1 cellular context compared by ENCODE assay signal in the genomic region with DNA sequence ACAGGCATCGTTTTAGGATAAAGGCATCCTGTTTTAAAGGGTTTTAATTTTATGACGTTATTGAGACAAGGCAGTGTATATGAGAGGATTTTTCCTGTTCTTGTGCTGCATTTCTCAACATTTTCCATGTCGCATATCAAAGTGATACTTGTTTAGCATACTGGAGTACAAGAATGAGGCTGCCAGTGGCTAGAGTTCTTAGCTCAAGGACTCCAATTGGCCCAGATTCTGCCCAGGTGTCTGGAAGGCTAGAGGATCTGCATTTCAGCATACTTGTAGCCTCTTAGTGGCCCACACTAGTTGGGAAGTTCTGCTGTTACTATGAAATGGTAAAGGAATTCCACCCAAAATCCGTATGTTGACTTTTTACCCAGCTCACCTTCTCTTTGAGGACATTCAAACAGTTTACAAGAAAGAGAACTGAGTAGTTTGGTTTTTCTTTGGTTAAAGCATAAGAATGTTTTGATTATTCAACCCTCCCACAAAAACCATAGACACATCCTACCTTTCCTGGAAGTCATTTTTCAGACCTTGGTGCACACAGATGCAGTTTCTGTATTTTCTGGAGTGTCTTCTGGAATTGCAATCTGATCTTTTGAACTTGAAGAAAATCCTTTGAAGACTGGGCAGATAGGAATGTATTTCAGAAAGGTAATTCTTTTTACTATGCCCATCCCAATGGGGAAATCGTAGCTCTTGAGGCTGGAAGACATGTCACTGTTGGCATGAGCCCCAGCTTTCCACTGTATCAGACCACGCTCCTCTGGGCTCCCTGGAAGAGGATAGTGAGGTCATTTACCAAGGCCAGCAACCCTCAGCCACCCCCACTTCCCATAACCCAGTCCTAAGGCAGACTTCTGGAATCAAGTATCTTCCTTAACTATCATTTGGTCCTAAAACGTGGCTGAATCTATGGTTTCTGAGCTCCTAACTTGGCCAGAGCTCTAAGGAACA.
TF ChIP-seq lines count a peak whose summit lies in the region.

No MANE protein-coding gene starts in this region.

TF ChIP-seq in K562, 482 proteins besides CTCF, POLR2A, EP300 and RAD21:
- no peak for TF ChIP-seq ZBTB7A (IDR thresholded peaks at IDR 0.05; ENCODE audit: borderline replicate concordance, control insufficient read depth, low read depth, low read length)
- TF ChIP-seq, protein P1, sequence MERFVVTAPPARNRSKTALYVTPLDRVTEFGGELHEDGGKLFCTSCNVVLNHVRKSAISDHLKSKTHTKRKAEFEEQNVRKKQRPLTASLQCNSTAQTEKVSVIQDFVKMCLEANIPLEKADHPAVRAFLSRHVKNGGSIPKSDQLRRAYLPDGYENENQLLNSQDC (CRISPR knock-in tag; IDR thresholded peaks at IDR 0.05) = no peak
- no peak for TF ChIP-seq ELF1 (tag; IDR thresholded peaks at IDR 0.05)
- TF ChIP-seq, protein P2, sequence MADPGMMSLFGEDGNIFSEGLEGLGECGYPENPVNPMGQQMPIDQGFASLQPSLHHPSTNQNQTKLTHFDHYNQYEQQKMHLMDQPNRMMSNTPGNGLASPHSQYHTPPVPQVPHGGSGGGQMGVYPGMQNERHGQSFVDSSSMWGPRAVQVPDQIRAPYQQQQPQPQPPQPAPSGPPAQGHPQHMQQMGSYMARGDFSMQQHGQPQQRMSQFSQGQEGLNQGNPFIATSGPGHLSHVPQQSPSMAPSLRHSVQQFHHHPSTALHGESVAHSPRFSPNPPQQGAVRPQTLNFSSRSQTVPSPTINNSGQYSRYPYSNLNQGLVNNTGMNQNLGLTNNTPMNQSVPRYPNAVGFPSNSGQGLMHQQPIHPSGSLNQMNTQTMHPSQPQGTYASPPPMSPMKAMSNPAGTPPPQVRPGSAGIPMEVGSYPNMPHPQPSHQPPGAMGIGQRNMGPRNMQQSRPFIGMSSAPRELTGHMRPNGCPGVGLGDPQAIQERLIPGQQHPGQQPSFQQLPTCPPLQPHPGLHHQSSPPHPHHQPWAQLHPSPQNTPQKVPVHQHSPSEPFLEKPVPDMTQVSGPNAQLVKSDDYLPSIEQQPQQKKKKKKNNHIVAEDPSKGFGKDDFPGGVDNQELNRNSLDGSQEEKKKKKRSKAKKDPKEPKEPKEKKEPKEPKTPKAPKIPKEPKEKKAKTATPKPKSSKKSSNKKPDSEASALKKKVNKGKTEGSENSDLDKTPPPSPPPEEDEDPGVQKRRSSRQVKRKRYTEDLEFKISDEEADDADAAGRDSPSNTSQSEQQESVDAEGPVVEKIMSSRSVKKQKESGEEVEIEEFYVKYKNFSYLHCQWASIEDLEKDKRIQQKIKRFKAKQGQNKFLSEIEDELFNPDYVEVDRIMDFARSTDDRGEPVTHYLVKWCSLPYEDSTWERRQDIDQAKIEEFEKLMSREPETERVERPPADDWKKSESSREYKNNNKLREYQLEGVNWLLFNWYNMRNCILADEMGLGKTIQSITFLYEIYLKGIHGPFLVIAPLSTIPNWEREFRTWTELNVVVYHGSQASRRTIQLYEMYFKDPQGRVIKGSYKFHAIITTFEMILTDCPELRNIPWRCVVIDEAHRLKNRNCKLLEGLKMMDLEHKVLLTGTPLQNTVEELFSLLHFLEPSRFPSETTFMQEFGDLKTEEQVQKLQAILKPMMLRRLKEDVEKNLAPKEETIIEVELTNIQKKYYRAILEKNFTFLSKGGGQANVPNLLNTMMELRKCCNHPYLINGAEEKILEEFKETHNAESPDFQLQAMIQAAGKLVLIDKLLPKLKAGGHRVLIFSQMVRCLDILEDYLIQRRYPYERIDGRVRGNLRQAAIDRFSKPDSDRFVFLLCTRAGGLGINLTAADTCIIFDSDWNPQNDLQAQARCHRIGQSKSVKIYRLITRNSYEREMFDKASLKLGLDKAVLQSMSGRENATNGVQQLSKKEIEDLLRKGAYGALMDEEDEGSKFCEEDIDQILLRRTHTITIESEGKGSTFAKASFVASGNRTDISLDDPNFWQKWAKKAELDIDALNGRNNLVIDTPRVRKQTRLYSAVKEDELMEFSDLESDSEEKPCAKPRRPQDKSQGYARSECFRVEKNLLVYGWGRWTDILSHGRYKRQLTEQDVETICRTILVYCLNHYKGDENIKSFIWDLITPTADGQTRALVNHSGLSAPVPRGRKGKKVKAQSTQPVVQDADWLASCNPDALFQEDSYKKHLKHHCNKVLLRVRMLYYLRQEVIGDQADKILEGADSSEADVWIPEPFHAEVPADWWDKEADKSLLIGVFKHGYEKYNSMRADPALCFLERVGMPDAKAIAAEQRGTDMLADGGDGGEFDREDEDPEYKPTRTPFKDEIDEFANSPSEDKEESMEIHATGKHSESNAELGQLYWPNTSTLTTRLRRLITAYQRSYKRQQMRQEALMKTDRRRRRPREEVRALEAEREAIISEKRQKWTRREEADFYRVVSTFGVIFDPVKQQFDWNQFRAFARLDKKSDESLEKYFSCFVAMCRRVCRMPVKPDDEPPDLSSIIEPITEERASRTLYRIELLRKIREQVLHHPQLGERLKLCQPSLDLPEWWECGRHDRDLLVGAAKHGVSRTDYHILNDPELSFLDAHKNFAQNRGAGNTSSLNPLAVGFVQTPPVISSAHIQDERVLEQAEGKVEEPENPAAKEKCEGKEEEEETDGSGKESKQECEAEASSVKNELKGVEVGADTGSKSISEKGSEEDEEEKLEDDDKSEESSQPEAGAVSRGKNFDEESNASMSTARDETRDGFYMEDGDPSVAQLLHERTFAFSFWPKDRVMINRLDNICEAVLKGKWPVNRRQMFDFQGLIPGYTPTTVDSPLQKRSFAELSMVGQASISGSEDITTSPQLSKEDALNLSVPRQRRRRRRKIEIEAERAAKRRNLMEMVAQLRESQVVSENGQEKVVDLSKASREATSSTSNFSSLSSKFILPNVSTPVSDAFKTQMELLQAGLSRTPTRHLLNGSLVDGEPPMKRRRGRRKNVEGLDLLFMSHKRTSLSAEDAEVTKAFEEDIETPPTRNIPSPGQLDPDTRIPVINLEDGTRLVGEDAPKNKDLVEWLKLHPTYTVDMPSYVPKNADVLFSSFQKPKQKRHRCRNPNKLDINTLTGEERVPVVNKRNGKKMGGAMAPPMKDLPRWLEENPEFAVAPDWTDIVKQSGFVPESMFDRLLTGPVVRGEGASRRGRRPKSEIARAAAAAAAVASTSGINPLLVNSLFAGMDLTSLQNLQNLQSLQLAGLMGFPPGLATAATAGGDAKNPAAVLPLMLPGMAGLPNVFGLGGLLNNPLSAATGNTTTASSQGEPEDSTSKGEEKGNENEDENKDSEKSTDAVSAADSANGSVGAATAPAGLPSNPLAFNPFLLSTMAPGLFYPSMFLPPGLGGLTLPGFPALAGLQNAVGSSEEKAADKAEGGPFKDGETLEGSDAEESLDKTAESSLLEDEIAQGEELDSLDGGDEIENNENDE (IDR thresholded peaks at IDR 0.05; ENCODE audit: low read depth, low read length) = no peak
- no peak for TF ChIP-seq MCM2 (IDR thresholded peaks at IDR 0.05; ENCODE audit: low read depth)
- TF ChIP-seq, protein P3, sequence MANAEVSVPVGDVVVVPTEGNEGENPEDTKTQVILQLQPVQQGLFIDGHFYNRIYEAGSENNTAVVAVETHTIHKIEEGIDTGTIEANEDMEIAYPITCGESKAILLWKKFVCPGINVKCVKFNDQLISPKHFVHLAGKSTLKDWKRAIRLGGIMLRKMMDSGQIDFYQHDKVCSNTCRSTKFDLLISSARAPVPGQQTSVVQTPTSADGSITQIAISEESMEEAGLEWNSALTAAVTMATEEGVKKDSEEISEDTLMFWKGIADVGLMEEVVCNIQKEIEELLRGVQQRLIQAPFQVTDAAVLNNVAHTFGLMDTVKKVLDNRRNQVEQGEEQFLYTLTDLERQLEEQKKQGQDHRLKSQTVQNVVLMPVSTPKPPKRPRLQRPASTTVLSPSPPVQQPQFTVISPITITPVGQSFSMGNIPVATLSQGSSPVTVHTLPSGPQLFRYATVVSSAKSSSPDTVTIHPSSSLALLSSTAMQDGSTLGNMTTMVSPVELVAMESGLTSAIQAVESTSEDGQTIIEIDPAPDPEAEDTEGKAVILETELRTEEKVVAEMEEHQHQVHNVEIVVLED (CRISPR knock-in tag; IDR thresholded peaks at IDR 0.05) = no peak
